ENCODE assay signal across 22 cellular contexts in genomic region chr20:49394264-49394663, GRCh38.
A peak's percentile ranks its signal among the peaks of the same experiment; 100 is the strongest.
DNase-seq lines count a peak whose midpoint lies in the region; ATAC-seq and TF ChIP-seq lines count a peak whose summit lies in the region.
"Had no signal": no experiment of that assay in that cellular context is flagged by ENCODE, and none has a peak within 500 bp of the region (broad histone marks: within the 10 kb centered on the region; RNA-seq: fewer than 3 reads in every experiment).

No MANE protein-coding gene starts in this region.

- CTCF ChIA-PET in IMR-90 (lab: Yijun Ruan, JAX) = no interaction called here

- H3K9ac ChIP-seq in IMR-90 (ENCODE audit: low read depth, low read length) = no peak overlapping the region

- POLR2A ChIA-PET in IMR-90 (lab: Charles Lee; ENCODE audit: unreplicated experiment) = no interaction called here

- no peaks in the 10 kb centered on the region for H3K79me1 ChIP-seq in IMR-90 (ENCODE audit: low read depth in 1 of 2, low read length in 2 of 2)

- no peak overlapping the region for H3K14ac ChIP-seq in IMR-90 (replicated peaks; ENCODE audit: low read depth, low read length)

- H3K27me3 ChIP-seq in IMR-90 (ENCODE audit: control insufficient read depth, insufficient read depth, low read length) (peaks cover 40% of the 10 kb centered on the region), sigmoid colon (no peaks in the 10 kb centered on the region)

- no peaks in the 10 kb centered on the region for H3K9me3 ChIP-seq in IMR-90 (ENCODE audit: control insufficient read depth, insufficient read depth, low read length)
- H3K9me3 ChIP-seq in sigmoid colon = no peaks in the 10 kb centered on the region
- H3K9me3 ChIP-seq: A549 had no signal

- no peak overlapping the region for H2AK9ac ChIP-seq in IMR-90 (replicated peaks; ENCODE audit: low read depth, low read length, poor library complexity)

- no peak overlapping the region for H3K4me2 ChIP-seq in IMR-90 (ENCODE audit: low read depth, low read length)
- H3K4me2 ChIP-seq: A549 had no signal

- BruUV-seq in IMR-90 (replicated peaks; lab: Mats Ljungman, UMichigan) = no TSS peak

- dilution Hi-C loops in IMR-90 (cut with HindIII; ENCODE audit: low sequenced_read_pairs, unreplicated experiment) = no loop called here

- no peak overlapping the region for H2BK120ac ChIP-seq in IMR-90 (ENCODE audit: low read depth, low read length)

- WGBS in IMR-90 (ENCODE audit: extremely low coverage in 2 of 2, insufficient read length in 1 of 2), 2 experiments = 50% methylated on average over 1 of the region's 4 CpGs; no CpG with 5 or more reads in 1 of the 2 experiments
- 76 to 81% methylated on average over 4 of the region's 4 CpGs for WGBS in sigmoid colon, 2 donors

- no peak overlapping the region for H3K27ac ChIP-seq in IMR-90 (ENCODE audit: insufficient read depth, low read length)
- peak overlapping the region; percentile 89 to 97 (median 92) for H3K27ac ChIP-seq in sigmoid colon
- H3K27ac ChIP-seq: A549, C4-2B, HL-60 had no signal

- no peaks in the 10 kb centered on the region for H3K9me1 ChIP-seq in IMR-90 (ENCODE audit: insufficient read depth, low read length)

- H3K23ac ChIP-seq in IMR-90 (ENCODE audit: low read depth, low read length) = no peak overlapping the region

- TF ChIP-seq CTCF in IMR-90 (conservative IDR thresholded peaks at IDR 0.05; ENCODE audit: low read depth, low read length) (no peak), sigmoid colon (IDR thresholded peaks at IDR 0.05) (no peak)

- H2BK15ac ChIP-seq in IMR-90 (ENCODE audit: low read depth, low read length) = no peak overlapping the region

- peak in 3 of 4 donors; percentile 23 to 85 (median 24) for TF ChIP-seq EP300 in sigmoid colon (IDR thresholded peaks at IDR 0.05)

- DNase-seq in AG08396 (ENCODE audit: low spot score) (peak; percentile 39), IMR-90 (peak; percentile 2), fibroblast of gingiva (ENCODE audit: low read depth) (peak; percentile 56), sigmoid colon (peak; percentile 84), NCI-H526 (lab: John Stamatoyannopoulos, UW) (no peak)
- no peak for DNase-seq in activated CD4-positive, alpha-beta T cell treated with anti-CD3 and anti-CD28 coated beads for 48 hours
- no peak for DNase-seq in activated T-cell treated with anti-CD3 and anti-CD28 coated beads, Interleukin-2, amount 50 U/mL, for 48 hours
- DNase-seq: activated CD8-positive, alpha-beta memory T cell treated with anti-CD3 and anti-CD28 coated beads, Interleukin-2, amount 50 U/mL, for 48 hours; activated effector memory CD4-positive, alpha-beta T cell treated with Interleukin-2 at 50 U/mL for 16 hours; activated naive CD8-positive, alpha-beta T cell treated with anti-CD3 and anti-CD28 coated beads, Interleukin-2, amount 50 U/mL, for 24 hours; dermis blood vessel endothelial cell; left cardiac atrium; MM.1S; NCI-H1436; NCI-H2171; NCI-H69; substantia nigra had no signal

- no peaks in the 10 kb centered on the region for H4K20me1 ChIP-seq in IMR-90 (ENCODE audit: insufficient read depth, low read length)

- no peak overlapping the region for H2BK5ac ChIP-seq in IMR-90 (ENCODE audit: low read depth, low read length, poor library complexity, severe bottlenecking)

- H3K4me3 ChIP-seq in IMR-90 (ENCODE audit: insufficient read depth, low read depth, low read length) = no peak overlapping the region
- H3K4me3 ChIP-seq in sigmoid colon = no peak overlapping the region
- H3K4me3 ChIP-seq: A549 had no signal

- H4K5ac ChIP-seq in IMR-90 (ENCODE audit: low read depth, low read length) = no peak overlapping the region

- TF ChIP-seq RAD21 in IMR-90 (IDR thresholded peaks at IDR 0.05; ENCODE audit: low read length) = no peak

- no peak for TF ChIP-seq POLR2A in IMR-90 (IDR thresholded peaks at IDR 0.05; ENCODE audit: low read depth, low read length)
- no peak for TF ChIP-seq POLR2A in sigmoid colon (IDR thresholded peaks at IDR 0.05)

- H4K8ac ChIP-seq in IMR-90 (ENCODE audit: low read depth in 2 of 2, low read length in 2 of 2) = no peak overlapping the region

- no peak overlapping the region for H3K56ac ChIP-seq in IMR-90 (ENCODE audit: extremely low read depth, insufficient read depth, low read length)

- intact Hi-C loops in IMR-90 (cut with micrococcal nuclease) (no loop called here), sigmoid colon (cut with DNase I) (loop anchor here (2.0 kb wide), 1 partner anchor 53 kb away; no protein-coding TSS in a partner anchor)

- H2AFZ ChIP-seq in IMR-90 (replicated peaks; ENCODE audit: low read length, poor library complexity) = no peak overlapping the region

- no peak overlapping the region for H3K4ac ChIP-seq in IMR-90 (ENCODE audit: low read depth, low read length)

- H3K4me1 ChIP-seq in IMR-90 (ENCODE audit: control insufficient read depth, insufficient read depth, low read length) = no peaks in the 10 kb centered on the region
- H3K4me1 ChIP-seq in sigmoid colon = peaks cover 0 to 75% (median 60%) of the 10 kb centered on the region in 4 donors

- H2AK5ac ChIP-seq in IMR-90 (ENCODE audit: low read depth, low read length) = no peak overlapping the region

- H3K36me3 ChIP-seq in IMR-90 (ENCODE audit: control insufficient read depth, insufficient read depth, low read length) = no peaks in the 10 kb centered on the region
- H3K36me3 ChIP-seq in sigmoid colon = no peaks in the 10 kb centered on the region

- in situ Hi-C loops in IMR-90 (cut with MboI; ENCODE audit: low sequenced_read_pairs) = no loop called here

- H3K18ac ChIP-seq in IMR-90 (ENCODE audit: low read depth, low read length) = no peak overlapping the region

- H2BK20ac ChIP-seq in IMR-90 (ENCODE audit: low read depth, low read length) = no peak overlapping the region

- ATAC-seq in IMR-90 (ENCODE audit: low read depth) (no peak), HG02571 (IDR thresholded peaks at IDR 0.05; ENCODE audit: unreplicated experiment) (no peak)
- ATAC-seq: A549; activated naive CD8-positive, alpha-beta T cell treated with anti-CD3 and anti-CD28 coated beads, Interleukin-2, amount 50 U/mL, for 24 hours; natural killer cell treated with Interleukin-12 subunit alpha and Interleukin-12 subunit beta and Interleukin-15 and Interleukin-18, amount 100 ng/mL, for 72 hours had no signal

- no peak overlapping the region for H4K91ac ChIP-seq in IMR-90 (ENCODE audit: insufficient read depth, low read depth, low read length)

TF ChIP-seq in IMR-90, 13 proteins besides CTCF, POLR2A, EP300 and RAD21:
- TF ChIP-seq USF2 (IDR thresholded peaks at IDR 0.05; ENCODE audit: low read depth, low read length) (no peak), CHD1 (IDR thresholded peaks at IDR 0.05; ENCODE audit: low read depth, low read length) (no peak), RCOR1 (IDR thresholded peaks at IDR 0.05; ENCODE audit: insufficient replicate concordance, low read length) (no peak), NFE2L2 (IDR thresholded peaks at IDR 0.05; ENCODE audit: low read depth, low read length) (no peak), MXI1 (IDR thresholded peaks at IDR 0.05; ENCODE audit: borderline replicate concordance, low read depth, low read length) (no peak), CEBPB (IDR thresholded peaks at IDR 0.05; ENCODE audit: low read depth, low read length) (no peak), BHLHE40 (IDR thresholded peaks at IDR 0.05; ENCODE audit: low read depth, low read length) (no peak), MAFK (IDR thresholded peaks at IDR 0.05; ENCODE audit: low read depth, low read length) (no peak), RFX5 (IDR thresholded peaks at IDR 0.05; ENCODE audit: low read depth, low read length) (no peak), MAZ (IDR thresholded peaks at IDR 0.05; ENCODE audit: borderline replicate concordance, low read depth, low read length) (no peak), ELK1 (IDR thresholded peaks at IDR 0.05; ENCODE audit: borderline replicate concordance, low read depth, low read length) (no peak), FOS (IDR thresholded peaks at IDR 0.05; ENCODE audit: low read depth, low read length) (no peak), SMC3 (IDR thresholded peaks at IDR 0.05; ENCODE audit: low read depth, low read length) (no peak)

Comparison
In these comparisons a context has a peak if more than half of its experiments do, and no peak if none do; other contexts are left out.
1. DNase-seq: peak in AG08396 (single experiment), IMR-90 (single experiment), fibroblast of gingiva (single experiment) and sigmoid colon (single experiment); none in activated CD4-positive, alpha-beta T cell treated with anti-CD3 and anti-CD28 coated beads for 48 hours (single experiment), activated T-cell treated with anti-CD3 and anti-CD28 coated beads, Interleukin-2, amount 50 U/mL, for 48 hours (0 of 2) and NCI-H526 (0 of 2).